Comparison of ENCODE assay signal across 14 cellular contexts in the genomic region with DNA sequence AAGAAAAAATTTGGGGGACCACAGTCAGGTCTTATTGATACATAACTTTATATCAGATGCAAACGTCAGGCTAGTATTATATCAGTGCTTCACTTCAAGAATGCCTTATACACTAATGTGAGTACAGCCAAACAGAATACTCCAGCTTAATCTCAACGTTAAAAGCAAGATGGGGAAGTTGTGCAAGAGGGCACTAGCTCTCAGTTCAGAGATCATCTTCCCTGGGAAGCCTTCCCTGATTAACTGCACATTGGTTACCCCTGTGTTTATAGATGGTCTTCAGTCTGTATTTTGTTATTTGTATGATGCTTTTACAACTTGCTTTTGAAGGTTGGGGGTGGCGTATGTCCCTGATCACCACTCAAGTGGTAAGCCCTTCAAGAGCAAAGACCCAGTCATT. TPM values are rescaled to one million over a fixed set of nuclear protein-coding genes. Genes with fewer than 3 reads are reported as not detected.
DNase-seq lines count a peak whose midpoint lies in the region; ATAC-seq and TF ChIP-seq lines count a peak whose summit lies in the region.
"Had no signal": no experiment of that assay in that cellular context is flagged by ENCODE, and none has a peak within 500 bp of the region (broad histone marks: within the 10 kb centered on the region; RNA-seq: fewer than 3 reads in every experiment).

No MANE protein-coding gene starts in this region.

- H3K9me3 ChIP-seq in ascending aorta, result no peaks in the 10 kb centered on the region
- no peaks in the 10 kb centered on the region for H3K9me3 ChIP-seq in mesenchymal stem cell (ENCODE audit: control insufficient read depth, low read length)
- H3K9me3 ChIP-seq in suprapubic skin, result no peaks in the 10 kb centered on the region
- H3K9me3 ChIP-seq: SK-N-SH had no signal

- H2BK12ac ChIP-seq in mesenchymal stem cell (ENCODE audit: low read length in 2 of 2), result no peak overlapping the region

- no peak for TF ChIP-seq CTCF in ascending aorta (IDR thresholded peaks at IDR 0.05)
- no peak for TF ChIP-seq CTCF in suprapubic skin (IDR thresholded peaks at IDR 0.05)

- no peak overlapping the region for H2AFZ ChIP-seq in mesenchymal stem cell (ENCODE audit: low read depth, low read length)

- H3K4me2 ChIP-seq in mesenchymal stem cell (ENCODE audit: low read length, poor library complexity, severe bottlenecking), result no peak overlapping the region
- H3K4me2 ChIP-seq: SK-N-SH had no signal

- no peak overlapping the region for H2AK5ac ChIP-seq in mesenchymal stem cell (ENCODE audit: low read length, severe bottlenecking)

- no peak for TF ChIP-seq EP300 in suprapubic skin (IDR thresholded peaks at IDR 0.05)

- H3K4me3 ChIP-seq in ascending aorta, result no peak overlapping the region
- H3K4me3 ChIP-seq in mesenchymal stem cell (ENCODE audit: insufficient read depth in 1 of 2, low read depth in 1 of 2, low read length in 2 of 2), result no peak overlapping the region
- H3K4me3 ChIP-seq in suprapubic skin, result no peak overlapping the region

- H3K4ac ChIP-seq in mesenchymal stem cell (ENCODE audit: low read depth in 1 of 2, low read length in 2 of 2), result no peak overlapping the region

- TF ChIP-seq POLR2A in suprapubic skin (IDR thresholded peaks at IDR 0.05), result no peak

- DNase-seq in AML-193 (lab: John Stamatoyannopoulos, UW) (peak; percentile 48 to 64), NOMO-1 (lab: John Stamatoyannopoulos, UW; ENCODE audit: unreplicated experiment in 2 of 2) (peak; percentile 48 to 79), ascending aorta (ENCODE audit: low spot score in 2 of 2) (no peak), mesenchymal stem cell (peak; percentile 54), suprapubic skin (ENCODE audit: low spot score in 2 of 2) (no peak)
- no peak for DNase-seq in stimulated activated naive CD4-positive, alpha-beta T cell treated with Interleukin-2 at 50 U/mL for 16 hours (lab: John Stamatoyannopoulos, UW)
- DNase-seq in activated CD8-positive, alpha-beta memory T cell treated with anti-CD3 and anti-CD28 coated beads, Interleukin-2, amount 50 U/mL, for 48 hours, result no peak
- DNase-seq: activated CD4-positive, alpha-beta memory T cell treated with anti-CD3 and anti-CD28 coated beads for 36 hours; activated T-cell treated with anti-CD3 and anti-CD28 coated beads, Interleukin-2, amount 50 U/mL, for 24 hours; midbrain; NCI-H446 treated with DMSO at 0.1 percent for 48 hours; SK-N-SH; stimulated activated naive CD8-positive, alpha-beta T cell treated with anti-CD3 and anti-CD28 coated beads, Interleukin-15, amount 100 ng/mL, for 72 hours had no signal

- H2BK15ac ChIP-seq in mesenchymal stem cell (ENCODE audit: low read depth, poor library complexity, severe bottlenecking), result no peak overlapping the region

- no peak for ATAC-seq in HG03095 (IDR thresholded peaks at IDR 0.05; ENCODE audit: unreplicated experiment)
- ATAC-seq: stimulated activated naive CD8-positive, alpha-beta T cell treated with anti-CD3 and anti-CD28 coated beads, Interleukin-15, amount 100 ng/mL, for 72 hours had no signal

- H3K27me3 ChIP-seq in ascending aorta, result no peaks in the 10 kb centered on the region
- H3K27me3 ChIP-seq in mesenchymal stem cell (ENCODE audit: control insufficient read depth in 1 of 2, insufficient read depth in 1 of 2, low read length in 2 of 2), result no peaks in the 10 kb centered on the region
- H3K27me3 ChIP-seq in suprapubic skin, result no peaks in the 10 kb centered on the region

- H3K79me1 ChIP-seq in mesenchymal stem cell (replicated peaks; ENCODE audit: low read length, poor library complexity, severe bottlenecking), result peaks cover 18% of the 10 kb centered on the region

- no peak overlapping the region for H3K14ac ChIP-seq in mesenchymal stem cell (ENCODE audit: low read length in 2 of 2)

- H3K9ac ChIP-seq in mesenchymal stem cell (ENCODE audit: low read length), result no peak overlapping the region
- H3K9ac ChIP-seq: SK-N-SH had no signal

- WGBS in mesenchymal stem cell, result 20% methylated on average over 1 of the region's 3 CpGs
- WGBS in suprapubic skin, result 65% methylated on average over 3 of the region's 3 CpGs

- no peak overlapping the region for H2BK5ac ChIP-seq in mesenchymal stem cell (ENCODE audit: low read depth, low read length, poor library complexity, severe bottlenecking)

- H2BK120ac ChIP-seq in mesenchymal stem cell (ENCODE audit: low read depth, low read length), result no peak overlapping the region

- no peak overlapping the region for H3K23ac ChIP-seq in mesenchymal stem cell (ENCODE audit: low read length in 2 of 2)

- no peaks in the 10 kb centered on the region for H3K36me3 ChIP-seq in ascending aorta
- peaks cover 0 to 3% of the 10 kb centered on the region in 2 experiments for H3K36me3 ChIP-seq in mesenchymal stem cell (ENCODE audit: control insufficient read depth in 1 of 2, insufficient read depth in 2 of 2, low read depth in 1 of 2, low read length in 2 of 2)
- no peaks in the 10 kb centered on the region for H3K36me3 ChIP-seq in suprapubic skin

- H3K18ac ChIP-seq in mesenchymal stem cell (ENCODE audit: low read depth in 1 of 2, low read length in 2 of 2), result no peak overlapping the region

- H3K27ac ChIP-seq in ascending aorta, result peak overlapping the region; percentile 94 to 95
- no peak overlapping the region for H3K27ac ChIP-seq in mesenchymal stem cell (ENCODE audit: low read length, poor library complexity, severe bottlenecking)
- no peak overlapping the region for H3K27ac ChIP-seq in suprapubic skin

- intact Hi-C loops in ascending aorta (cut with DNase I), result no loop called here

- no peak overlapping the region for H4K91ac ChIP-seq in mesenchymal stem cell (ENCODE audit: low read length)

- H4K8ac ChIP-seq in mesenchymal stem cell (ENCODE audit: low read length), result no peak overlapping the region

- H3K4me1 ChIP-seq in ascending aorta, result peaks cover 36 to 74% of the 10 kb centered on the region in 2 donors
- no peaks in the 10 kb centered on the region for H3K4me1 ChIP-seq in mesenchymal stem cell (ENCODE audit: control insufficient read depth, insufficient read depth, low read depth, low read length)
- H3K4me1 ChIP-seq in suprapubic skin, result peaks cover 93% of the 10 kb centered on the region

RNA-seq across cellular contexts. Expression of a gene that starts 11.4 kb away (rescaled TPM):
- total RNA-seq in ascending aorta (1,738 TPM), suprapubic skin (100 to 1,000 TPM; 110 to 271 (median 142) TPM)
- 237 TPM for polyA plus RNA-seq in mesenchymal stem cell (2013, experiment 1 of 2)
- 244 TPM for polyA plus RNA-seq in mesenchymal stem cell (2013, experiment 2 of 2)

Comparison
In these comparisons a context has a peak if more than half of its experiments do, and no peak if none do; other contexts are left out.
1. DNase-seq: peak in AML-193 (2 of 2), NOMO-1 (2 of 2) and mesenchymal stem cell (single experiment); none in ascending aorta (0 of 2), stimulated activated naive CD4-positive, alpha-beta T cell treated with Interleukin-2 at 50 U/mL for 16 hours (single experiment), activated CD8-positive, alpha-beta memory T cell treated with anti-CD3 and anti-CD28 coated beads, Interleukin-2, amount 50 U/mL, for 48 hours (single experiment) and suprapubic skin (0 of 2).
2. H3K27ac ChIP-seq: peak in ascending aorta (2 of 2); none in mesenchymal stem cell (single experiment) and suprapubic skin (single experiment).